8 cellular contexts compared by ENCODE assay signal in genomic region chr2:201259216-201259615, GRCh38. TPM values are rescaled to one million over a fixed set of nuclear protein-coding genes. Genes with fewer than 3 reads are reported as not detected.
DNase-seq lines count a peak whose midpoint lies in the region; ATAC-seq and TF ChIP-seq lines count a peak whose summit lies in the region.

No MANE protein-coding gene starts in this region.

- H3K4me1 ChIP-seq in Caco-2 = peaks cover 8% of the 10 kb centered on the region
- H3K4me1 ChIP-seq in OCI-LY3 (ENCODE audit: low read length) = peaks cover 66% of the 10 kb centered on the region
- peaks cover 49% of the 10 kb centered on the region for H3K4me1 ChIP-seq in osteoblast (ENCODE audit: insufficient read depth, low read length)

- H3K4me1 Mint-ChIP-seq in Caco-2 (ENCODE audit: low read depth, unreplicated experiment) = peaks cover 8% of the 10 kb centered on the region

- H2AFZ ChIP-seq in OCI-LY3 (ENCODE audit: low read depth, low read length) (no peak overlapping the region), osteoblast (ENCODE audit: low read length) (no peak overlapping the region)

- H3K4me3 Mint-ChIP-seq in Caco-2 (ENCODE audit: unreplicated experiment) = peak overlapping the region; percentile 88

- peak overlapping the region; percentile 97 for H3K27ac ChIP-seq in OCI-LY3 (ENCODE audit: low read length)
- H3K27ac ChIP-seq in coronary artery = peak overlapping the region in 1 of 2 donors; percentile 45
- H3K27ac ChIP-seq in osteoblast (ENCODE audit: low read depth, low read length) = peak overlapping the region; percentile 97

- BruUV-seq in Caco-2 (replicated peaks; lab: Mats Ljungman, UMichigan) = no TSS peak

- H3K36me3 ChIP-seq in Caco-2 (ENCODE audit: control insufficient read depth, insufficient read depth, low read length) (no peaks in the 10 kb centered on the region), OCI-LY3 (replicated peaks; ENCODE audit: low read depth, low read length) (peaks cover 6% of the 10 kb centered on the region), osteoblast (ENCODE audit: insufficient read depth, low read length) (no peaks in the 10 kb centered on the region), H7 (replicated peaks; ENCODE audit: control insufficient read depth, insufficient read depth, low read length) (no peaks in the 10 kb centered on the region)

- no peak for TF ChIP-seq CTCF in Caco-2 (IDR thresholded peaks at IDR 0.05; ENCODE audit: insufficient read depth in 1 of 2, low read depth in 1 of 2, low read length in 1 of 2, severe bottlenecking in 1 of 2, unreplicated experiment in 1 of 2)
- no peak for TF ChIP-seq CTCF in OCI-LY3 (IDR thresholded peaks at IDR 0.05; ENCODE audit: low read depth, low read length)
- no peak for TF ChIP-seq CTCF in coronary artery (IDR thresholded peaks at IDR 0.05)
- no peak for TF ChIP-seq CTCF in osteoblast (IDR thresholded peaks at IDR 0.05; ENCODE audit: extremely low read depth, low read depth, low read length)

- no peak for ATAC-seq in HG03095 (IDR thresholded peaks at IDR 0.05; ENCODE audit: unreplicated experiment)

- intact Hi-C loops in Caco-2 (cut with micrococcal nuclease; ENCODE audit: unreplicated experiment) = loop anchor here (2.0 to 5.0 kb wide), 2 partner anchors 76 to 103 kb away; partner anchors contain the start of gene CASP10

- peak overlapping the region; percentile 86 for H3K9ac ChIP-seq in OCI-LY3 (ENCODE audit: low read length)

- CTCF ChIA-PET in Caco-2 (lab: Charles Lee) = no interaction called here

- DNase-seq in Caco-2 (no peak), coronary artery (ENCODE audit: low spot score) (no peak), osteoblast (ENCODE audit: insufficient read length, low spot score, missing footprints) (no peak), occipital lobe (lab: John Stamatoyannopoulos, UW) (no peak), H7 (no peak), DMS114 treated with DMSO at 0.1 percent for 48 hours (lab: John Stamatoyannopoulos, UW; ENCODE audit: unreplicated experiment) (no peak)

- H3K4me2 ChIP-seq in OCI-LY3 (ENCODE audit: low read length) (peak overlapping the region; percentile 97), osteoblast (ENCODE audit: insufficient read depth, low read length) (peak overlapping the region; percentile 97)

- no peaks in the 10 kb centered on the region for H3K9me3 ChIP-seq in Caco-2
- no peaks in the 10 kb centered on the region for H3K9me3 ChIP-seq in OCI-LY3 (ENCODE audit: insufficient read depth, low read length)
- H3K9me3 ChIP-seq in osteoblast (ENCODE audit: low read depth, low read length) = no peaks in the 10 kb centered on the region

- H3K27ac Mint-ChIP-seq in Caco-2 (ENCODE audit: unreplicated experiment) = peak overlapping the region; percentile 93

- no peaks in the 10 kb centered on the region for H3K27me3 Mint-ChIP-seq in Caco-2 (ENCODE audit: insufficient read depth, unreplicated experiment)

- no peaks in the 10 kb centered on the region for H3K9me3 Mint-ChIP-seq in Caco-2 (ENCODE audit: unreplicated experiment)

- no peaks in the 10 kb centered on the region for H3K27me3 ChIP-seq in Caco-2 (replicated peaks; ENCODE audit: control insufficient read depth, insufficient read depth, low read length)
- no peaks in the 10 kb centered on the region for H3K27me3 ChIP-seq in OCI-LY3 (ENCODE audit: low read depth, low read length)
- no peaks in the 10 kb centered on the region for H3K27me3 ChIP-seq in osteoblast (ENCODE audit: insufficient read depth, low read length)
- no peaks in the 10 kb centered on the region for H3K27me3 ChIP-seq in H7 (ENCODE audit: control insufficient read depth, insufficient read depth, low read length)

- POLR2A ChIA-PET in Caco-2 (lab: Charles Lee) = interaction anchor here (0.7 kb wide), 1 partner anchor 87 kb away, joined by 5 read pairs; no protein-coding TSS in a partner anchor

- H3K36me3 Mint-ChIP-seq in Caco-2 (ENCODE audit: insufficient read depth, unreplicated experiment) = peaks cover 9% of the 10 kb centered on the region

- H3K4me3 ChIP-seq in Caco-2 (ENCODE audit: low read depth, low read length) (peak overlapping the region; percentile 44), OCI-LY3 (ENCODE audit: low read length) (peak overlapping the region; percentile 75), coronary artery (peak overlapping the region; percentile 77), osteoblast (ENCODE audit: insufficient read depth, low read length) (peak overlapping the region; percentile 85), H7 (ENCODE audit: insufficient read depth, low read depth, low read length) (no peak overlapping the region)

- peaks cover 67% of the 10 kb centered on the region for H3K79me2 ChIP-seq in OCI-LY3 (ENCODE audit: low read length)
- H3K79me2 ChIP-seq in osteoblast (ENCODE audit: insufficient read depth, low read length) = peaks cover 48% of the 10 kb centered on the region

- peaks cover 23% of the 10 kb centered on the region for H4K20me1 ChIP-seq in OCI-LY3 (ENCODE audit: insufficient read depth, low read length)
- H4K20me1 ChIP-seq in osteoblast (ENCODE audit: insufficient read depth, low read length) = no peaks in the 10 kb centered on the region

RNA-seq across cellular contexts. Expression of gene CASP8, which starts 1.1 kb away (rescaled TPM):
- total RNA-seq in Caco-2 (2022) = 32.1 and 33.4 TPM in 2 replicates
- total RNA-seq in osteoblast = 19.4 and 23.2 TPM in 2 replicates
- total RNA-seq in occipital lobe = 2.2 TPM
- 16.1 and 16.9 TPM in 2 replicates for total RNA-seq in H7 (2014; rRNA removed; shearing (Covaris generic))
